9 cellular contexts compared by ENCODE assay signal in genomic region chr7:22550514-22551010, GRCh38. TPM values are rescaled to one million over a fixed set of nuclear protein-coding genes. Genes with fewer than 3 reads are reported as not detected.
DNase-seq lines count a peak whose midpoint lies in the region; ATAC-seq and TF ChIP-seq lines count a peak whose summit lies in the region.
"Had no signal": no experiment of that assay in that cellular context is flagged by ENCODE, and none has a peak within 500 bp of the region (broad histone marks: within the 10 kb centered on the region; RNA-seq: fewer than 3 reads in every experiment).

No MANE protein-coding gene starts in this region.

- H3K4me3 ChIP-seq in HEK293 (ENCODE audit: low read depth, low read length) (no peak overlapping the region), iPS-18c (ENCODE audit: insufficient read depth, low read depth, low read length) (0 out of 2 replicates have a peak overlapping the region, but pooled peaks have one; percentile 57), smooth muscle cell (no peak overlapping the region), colonic mucosa (no peak overlapping the region)

- H3K9ac ChIP-seq in smooth muscle cell (ENCODE audit: low read depth) (no peak overlapping the region), colonic mucosa (ENCODE audit: low read depth in 2 of 2, low read length in 2 of 2) (no peak overlapping the region)

- intact Hi-C loops in colonic mucosa (cut with DNase I), result no loop called here

- H3F3A ChIP-seq in smooth muscle cell (ENCODE audit: low read depth), result no peaks in the 10 kb centered on the region

- H3K79me2 ChIP-seq in smooth muscle cell (ENCODE audit: low read depth), result no peaks in the 10 kb centered on the region

- H3K27me3 ChIP-seq in smooth muscle cell (ENCODE audit: low read depth), result peaks cover 16% of the 10 kb centered on the region
- peaks cover 16% of the 10 kb centered on the region for H3K27me3 ChIP-seq in colonic mucosa

- no peaks in the 10 kb centered on the region for H4K20me1 ChIP-seq in smooth muscle cell (ENCODE audit: low read depth)

- H3K4me2 ChIP-seq in smooth muscle cell, result peak overlapping the region; percentile 86

- TF ChIP-seq CTCF in HEK293 (tag by site-specific recombination; IDR thresholded peaks at IDR 0.05), result no peak
- no peak for TF ChIP-seq CTCF in smooth muscle cell (IDR thresholded peaks at IDR 0.05; ENCODE audit: borderline replicate concordance, insufficient read depth, poor library complexity, severe bottlenecking)
- no peak for TF ChIP-seq CTCF in colonic mucosa (IDR thresholded peaks at IDR 0.05)

- WGBS in smooth muscle cell (ENCODE audit: low lambda C conversion rate), result 46% methylated on average over 5 of the region's 5 CpGs

- H3K27ac ChIP-seq in HEK293 (ENCODE audit: extremely low read depth, low read depth, low read length) (no peak overlapping the region; the same call in 1 of the 2 replicates), smooth muscle cell (ENCODE audit: low read depth) (no peak overlapping the region), colonic mucosa (no peak overlapping the region)

- CTCF ChIA-PET in HEK293 (lab: Yijun Ruan, JAX), result interaction anchor here (0.6 kb wide), 2 partner anchors 277 to 821 kb away, joined by 3 read pairs; no protein-coding TSS in a partner anchor

- no peaks in the 10 kb centered on the region for H3K9me3 ChIP-seq in HEK293 (ENCODE audit: control insufficient read depth, insufficient read depth, low read depth, low read length)
- H3K9me3 ChIP-seq in iPS-18c (ENCODE audit: control insufficient read depth, insufficient read depth, low read length), result no peaks in the 10 kb centered on the region
- H3K9me3 ChIP-seq in smooth muscle cell (replicated peaks; ENCODE audit: low read depth), result no peaks in the 10 kb centered on the region
- no peaks in the 10 kb centered on the region for H3K9me3 ChIP-seq in colonic mucosa

- peak; percentile 11; the same call in 1 of the 3 replicates for ATAC-seq in SK-N-SH treated with all-trans-retinoic acid at 6 μM for 48 hours
- ATAC-seq in HG03139 (IDR thresholded peaks at IDR 0.05; ENCODE audit: unreplicated experiment), result no peak

- H3K4me1 ChIP-seq in HEK293 (ENCODE audit: control insufficient read depth, insufficient read depth, low read length), result peaks cover 10% of the 10 kb centered on the region
- no peaks in the 10 kb centered on the region for H3K4me1 ChIP-seq in smooth muscle cell (ENCODE audit: low read depth)
- H3K4me1 ChIP-seq in colonic mucosa, result no peaks in the 10 kb centered on the region

- H2AFZ ChIP-seq in smooth muscle cell (ENCODE audit: low read depth), result no peak overlapping the region

- DNase-seq in smooth muscle cell (lab: John Stamatoyannopoulos, UW; ENCODE audit: unreplicated experiment) (no peak), AG08395 (ENCODE audit: low spot score) (no peak), colonic mucosa (no peak)
- DNase-seq: activated CD4-positive, alpha-beta T cell treated with anti-CD3 and anti-CD28 coated beads for 4 hours had no signal

- POLR2A ChIA-PET in HEK293 (lab: Yijun Ruan, JAX), result no interaction called here

- H3K36me3 ChIP-seq in HEK293 (ENCODE audit: control insufficient read depth in 2 of 2, insufficient read depth in 1 of 2, low read length in 2 of 2) (no peaks in the 10 kb centered on the region), smooth muscle cell (ENCODE audit: low read depth) (no peaks in the 10 kb centered on the region), colonic mucosa (no peaks in the 10 kb centered on the region)

TF ChIP-seq in HEK293, 187 proteins besides CTCF, POLR2A, EP300 and RAD21:
- TF ChIP-seq, protein P1, sequence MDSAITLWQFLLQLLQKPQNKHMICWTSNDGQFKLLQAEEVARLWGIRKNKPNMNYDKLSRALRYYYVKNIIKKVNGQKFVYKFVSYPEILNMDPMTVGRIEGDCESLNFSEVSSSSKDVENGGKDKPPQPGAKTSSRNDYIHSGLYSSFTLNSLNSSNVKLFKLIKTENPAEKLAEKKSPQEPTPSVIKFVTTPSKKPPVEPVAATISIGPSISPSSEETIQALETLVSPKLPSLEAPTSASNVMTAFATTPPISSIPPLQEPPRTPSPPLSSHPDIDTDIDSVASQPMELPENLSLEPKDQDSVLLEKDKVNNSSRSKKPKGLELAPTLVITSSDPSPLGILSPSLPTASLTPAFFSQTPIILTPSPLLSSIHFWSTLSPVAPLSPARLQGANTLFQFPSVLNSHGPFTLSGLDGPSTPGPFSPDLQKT (IDR thresholded peaks at IDR 0.05; ENCODE audit: borderline replicate concordance, low read depth, low read length), result no peak
- TF ChIP-seq SALL2 (tag by site-specific recombination; IDR thresholded peaks at IDR 0.05; ENCODE audit: borderline replicate concordance) (no peak), KLF1 (tag by site-specific recombination; IDR thresholded peaks at IDR 0.05) (no peak), ZBTB8A (tag by site-specific recombination; IDR thresholded peaks at IDR 0.05) (peak; percentile 4; the same call in 1 of the 2 replicates)
- TF ChIP-seq, protein P2, sequence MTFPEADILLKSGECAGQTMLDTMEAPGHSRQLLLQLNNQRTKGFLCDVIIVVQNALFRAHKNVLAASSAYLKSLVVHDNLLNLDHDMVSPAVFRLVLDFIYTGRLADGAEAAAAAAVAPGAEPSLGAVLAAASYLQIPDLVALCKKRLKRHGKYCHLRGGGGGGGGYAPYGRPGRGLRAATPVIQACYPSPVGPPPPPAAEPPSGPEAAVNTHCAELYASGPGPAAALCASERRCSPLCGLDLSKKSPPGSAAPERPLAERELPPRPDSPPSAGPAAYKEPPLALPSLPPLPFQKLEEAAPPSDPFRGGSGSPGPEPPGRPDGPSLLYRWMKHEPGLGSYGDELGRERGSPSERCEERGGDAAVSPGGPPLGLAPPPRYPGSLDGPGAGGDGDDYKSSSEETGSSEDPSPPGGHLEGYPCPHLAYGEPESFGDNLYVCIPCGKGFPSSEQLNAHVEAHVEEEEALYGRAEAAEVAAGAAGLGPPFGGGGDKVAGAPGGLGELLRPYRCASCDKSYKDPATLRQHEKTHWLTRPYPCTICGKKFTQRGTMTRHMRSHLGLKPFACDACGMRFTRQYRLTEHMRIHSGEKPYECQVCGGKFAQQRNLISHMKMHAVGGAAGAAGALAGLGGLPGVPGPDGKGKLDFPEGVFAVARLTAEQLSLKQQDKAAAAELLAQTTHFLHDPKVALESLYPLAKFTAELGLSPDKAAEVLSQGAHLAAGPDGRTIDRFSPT (tag by site-specific recombination; IDR thresholded peaks at IDR 0.05), result no peak
TF ChIP-seq in HEK293: peak in this region for 1.

TF ChIP-seq in SK-N-SH treated with all-trans-retinoic acid at 6 μM for 48 hours, 23 proteins besides CTCF, POLR2A, EP300 and RAD21:
- no peak for TF ChIP-seq RARB (CRISPR knock-in tag; IDR thresholded peaks at IDR 0.05)
- no peak for TF ChIP-seq ZFP3 (CRISPR knock-in tag; IDR thresholded peaks at IDR 0.05)
- no peak for TF ChIP-seq PPARA (CRISPR knock-in tag; IDR thresholded peaks at IDR 0.05; ENCODE audit: borderline replicate concordance)
- no peak for TF ChIP-seq BACH2 (CRISPR knock-in tag; IDR thresholded peaks at IDR 0.05; ENCODE audit: borderline replicate concordance)
- TF ChIP-seq, protein P3, sequence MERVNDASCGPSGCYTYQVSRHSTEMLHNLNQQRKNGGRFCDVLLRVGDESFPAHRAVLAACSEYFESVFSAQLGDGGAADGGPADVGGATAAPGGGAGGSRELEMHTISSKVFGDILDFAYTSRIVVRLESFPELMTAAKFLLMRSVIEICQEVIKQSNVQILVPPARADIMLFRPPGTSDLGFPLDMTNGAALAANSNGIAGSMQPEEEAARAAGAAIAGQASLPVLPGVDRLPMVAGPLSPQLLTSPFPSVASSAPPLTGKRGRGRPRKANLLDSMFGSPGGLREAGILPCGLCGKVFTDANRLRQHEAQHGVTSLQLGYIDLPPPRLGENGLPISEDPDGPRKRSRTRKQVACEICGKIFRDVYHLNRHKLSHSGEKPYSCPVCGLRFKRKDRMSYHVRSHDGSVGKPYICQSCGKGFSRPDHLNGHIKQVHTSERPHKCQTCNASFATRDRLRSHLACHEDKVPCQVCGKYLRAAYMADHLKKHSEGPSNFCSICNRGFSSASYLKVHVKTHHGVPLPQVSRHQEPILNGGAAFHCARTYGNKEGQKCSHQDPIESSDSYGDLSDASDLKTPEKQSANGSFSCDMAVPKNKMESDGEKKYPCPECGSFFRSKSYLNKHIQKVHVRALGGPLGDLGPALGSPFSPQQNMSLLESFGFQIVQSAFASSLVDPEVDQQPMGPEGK (CRISPR knock-in tag; IDR thresholded peaks at IDR 0.05; ENCODE audit: borderline replicate concordance), result no peak
- TF ChIP-seq TCF4 (CRISPR knock-in tag; IDR thresholded peaks at IDR 0.05; ENCODE audit: borderline replicate concordance), result no peak
- TF ChIP-seq, protein P4, sequence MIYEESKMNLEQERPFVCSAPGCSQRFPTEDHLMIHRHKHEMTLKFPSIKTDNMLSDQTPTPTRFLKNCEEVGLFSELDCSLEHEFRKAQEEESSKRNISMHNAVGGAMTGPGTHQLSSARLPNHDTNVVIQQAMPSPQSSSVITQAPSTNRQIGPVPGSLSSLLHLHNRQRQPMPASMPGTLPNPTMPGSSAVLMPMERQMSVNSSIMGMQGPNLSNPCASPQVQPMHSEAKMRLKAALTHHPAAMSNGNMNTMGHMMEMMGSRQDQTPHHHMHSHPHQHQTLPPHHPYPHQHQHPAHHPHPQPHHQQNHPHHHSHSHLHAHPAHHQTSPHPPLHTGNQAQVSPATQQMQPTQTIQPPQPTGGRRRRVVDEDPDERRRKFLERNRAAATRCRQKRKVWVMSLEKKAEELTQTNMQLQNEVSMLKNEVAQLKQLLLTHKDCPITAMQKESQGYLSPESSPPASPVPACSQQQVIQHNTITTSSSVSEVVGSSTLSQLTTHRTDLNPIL (CRISPR knock-in tag; IDR thresholded peaks at IDR 0.05; ENCODE audit: low read depth), result no peak
- TF ChIP-seq SNAI2 (CRISPR knock-in tag; IDR thresholded peaks at IDR 0.05), result no peak
- no peak for TF ChIP-seq ZNF565 (CRISPR knock-in tag; conservative IDR thresholded peaks at IDR 0.05; ENCODE audit: low read depth)
- no peak for TF ChIP-seq CSDC2 (CRISPR knock-in tag; IDR thresholded peaks at IDR 0.05)
- no peak for TF ChIP-seq TOX (CRISPR knock-in tag; IDR thresholded peaks at IDR 0.05; ENCODE audit: borderline replicate concordance)

RNA-seq across cellular contexts. Expression of gene STEAP1B, which starts 50.6 kb away (rescaled TPM):
- total RNA-seq in smooth muscle cell, result 0.40 and 0.58 TPM in 2 replicates
- polyA plus RNA-seq in smooth muscle cell, result 1.4 TPM in 1 of 2 replicates, not detected in the other
- under 1 TPM; 0.21 to 0.30 TPM for total RNA-seq in colonic mucosa
- total RNA-seq: HT-29 had no signal
